In genomic region chr13:22082030-22082429, GRCh38 we compare ENCODE assay signal across 13 cellular contexts.
DNase-seq lines count a peak whose midpoint lies in the region; ATAC-seq lines count a peak whose summit lies in the region.
"Had no signal": no experiment of that assay in that cellular context is flagged by ENCODE, and none has a peak within 500 bp of the region (broad histone marks: within the 10 kb centered on the region; RNA-seq: fewer than 3 reads in every experiment).

No MANE protein-coding gene starts in this region.

- CTCF ChIA-PET in CD4-positive, alpha-beta memory T cell (lab: Charles Lee; ENCODE audit: partially characterized antibody) = no interaction called here

- peak overlapping the region in 5 of 7 donors; percentile 39 to 83 (median 80) for H3K27ac Mint-ChIP-seq in CD4-positive, alpha-beta memory T cell

- intact Hi-C loops in CD4-positive, alpha-beta memory T cell (cut with micrococcal nuclease) = no loop called here

- no peak overlapping the region for H3K4me3 ChIP-seq in CD4-positive, alpha-beta memory T cell (ENCODE audit: low read length in 2 of 2)
- H3K4me3 ChIP-seq in Karpas-422 (ENCODE audit: low read length) = no peak overlapping the region

- ATAC-seq in left lobe of liver (peak; percentile 52), GM21786 (IDR thresholded peaks at IDR 0.05; ENCODE audit: unreplicated experiment) (no peak)

- H3K27ac ChIP-seq in CD4-positive, alpha-beta memory T cell (ENCODE audit: low read depth, low read length) = no peak overlapping the region
- H3K27ac ChIP-seq in Karpas-422 (ENCODE audit: low read length) = no peak overlapping the region

- H3K9ac ChIP-seq in Karpas-422 (ENCODE audit: low read length) = no peak overlapping the region

- H3K27me3 ChIP-seq in CD4-positive, alpha-beta memory T cell (ENCODE audit: insufficient read depth, low read length) = no peaks in the 10 kb centered on the region
- no peaks in the 10 kb centered on the region for H3K27me3 ChIP-seq in Karpas-422 (ENCODE audit: low read length)

- DNase-seq in CD4-positive, alpha-beta memory T cell = no peak
- DNase-seq in DMS153 treated with DMSO at 0.1 percent for 48 hours (lab: John Stamatoyannopoulos, UW; ENCODE audit: unreplicated experiment) = peak; percentile 41
- DNase-seq in NCI-H510A (lab: John Stamatoyannopoulos, UW) = peak; percentile 32
- DNase-seq in left lobe of liver (ENCODE audit: low spot score) = no peak
- DNase-seq in ACHN = no peak
- no peak for DNase-seq in NAMALWA (ENCODE audit: low spot score)
- no peak for DNase-seq in Karpas-422
- DNase-seq: AML-193, KG1, NCI-H187, NCI-H226, NCI-H774 had no signal

- no peaks in the 10 kb centered on the region for H3K9me3 ChIP-seq in CD4-positive, alpha-beta memory T cell (ENCODE audit: control insufficient read depth in 1 of 2, low read length in 2 of 2)
- no peaks in the 10 kb centered on the region for H3K9me3 ChIP-seq in Karpas-422 (ENCODE audit: low read length)

- in situ Hi-C loops in ACHN (cut with HindIII; ENCODE audit: low pct_ligation_motif_present, low pct_unique_long_range_greater_than_20kb, low sequenced_read_pairs) = no loop called here

- H3K36me3 ChIP-seq in CD4-positive, alpha-beta memory T cell (ENCODE audit: insufficient read depth, low read length) = no peaks in the 10 kb centered on the region
- H3K36me3 ChIP-seq in Karpas-422 (ENCODE audit: insufficient read depth, low read length) = no peaks in the 10 kb centered on the region

- peak overlapping the region in 2 of 8 donors; percentile 25 to 74 for H3K4me3 Mint-ChIP-seq in CD4-positive, alpha-beta memory T cell

- POLR2A ChIA-PET in CD4-positive, alpha-beta memory T cell (lab: Charles Lee; ENCODE audit: partially characterized antibody) = interaction anchor here (1.1 to 3.7 kb wide), 3 partner anchors 10 to 21 kb away, joined by 3 to 16 read pairs (median 5); no protein-coding TSS in a partner anchor

- peaks cover 0 to 2% of the 10 kb centered on the region in 2 donors for H3K27me3 Mint-ChIP-seq in CD4-positive, alpha-beta memory T cell

- peaks cover 27 to 37% (median 31%) of the 10 kb centered on the region in 4 donors for H3K4me1 Mint-ChIP-seq in CD4-positive, alpha-beta memory T cell

- peaks cover 0 to 2% (median 0%) of the 10 kb centered on the region in 8 donors for H3K9me3 Mint-ChIP-seq in CD4-positive, alpha-beta memory T cell

- H3K79me2 ChIP-seq in Karpas-422 (ENCODE audit: low read length) = no peaks in the 10 kb centered on the region

- no peak overlapping the region for H3K4me2 ChIP-seq in Karpas-422 (ENCODE audit: low read depth, low read length, poor library complexity, severe bottlenecking)

- H3K36me3 Mint-ChIP-seq in CD4-positive, alpha-beta memory T cell = no peaks in the 10 kb centered on the region

- H4K20me1 ChIP-seq in Karpas-422 (ENCODE audit: insufficient read depth, low read depth, low read length) = no peaks in the 10 kb centered on the region

- H3K9me2 ChIP-seq in Karpas-422 (replicated peaks; ENCODE audit: insufficient read depth, low read length) = no peaks in the 10 kb centered on the region

- H2AFZ ChIP-seq in Karpas-422 (ENCODE audit: low read length) = no peak overlapping the region

- peaks cover 31% of the 10 kb centered on the region for H3K4me1 ChIP-seq in CD4-positive, alpha-beta memory T cell (ENCODE audit: insufficient read depth, low read length)
- peaks cover 1% of the 10 kb centered on the region for H3K4me1 ChIP-seq in Karpas-422 (ENCODE audit: low read length)

Comparison
In these comparisons a context has a peak if more than half of its experiments do, and no peak if none do; other contexts are left out.
1. DNase-seq: peak in DMS153 treated with DMSO at 0.1 percent for 48 hours (single experiment) and NCI-H510A (single experiment); none in CD4-positive, alpha-beta memory T cell (0 of 5), left lobe of liver (single experiment), ACHN (single experiment), NAMALWA (single experiment) and Karpas-422 (single experiment).